ENCODE assay signal across 26 cellular contexts in the genomic region with DNA sequence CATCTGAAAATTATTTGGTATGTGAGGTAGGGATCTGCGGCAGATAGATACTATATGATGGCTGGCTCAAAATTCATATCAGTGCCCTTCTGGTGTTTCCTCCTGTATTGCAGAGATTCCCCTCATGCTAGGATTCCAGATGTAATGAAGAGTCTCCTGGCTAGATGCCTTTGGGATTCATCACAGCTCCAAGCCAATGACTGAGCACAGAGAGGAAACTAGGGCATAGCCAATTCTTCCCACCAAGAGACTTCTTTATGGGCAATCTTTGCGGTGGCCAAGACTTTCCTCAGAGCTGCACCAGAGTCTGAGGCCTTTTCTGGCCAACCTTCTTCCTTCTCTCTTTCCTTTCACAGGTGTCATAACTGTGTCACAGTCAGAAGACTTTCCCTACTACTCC. TPM values are rescaled to one million over a fixed set of nuclear protein-coding genes. Genes with fewer than 3 reads are reported as not detected.
"Had no signal": no experiment of that assay in that cellular context is flagged by ENCODE, and none has a peak within 500 bp of the region (broad histone marks: within the 10 kb centered on the region; RNA-seq: fewer than 3 reads in every experiment).

No MANE protein-coding gene starts in this region.

- H3K9me3 Mint-ChIP-seq: activated CD4-positive, alpha-beta memory T cell treated with anti-CD3 and anti-CD28 coated beads, Interleukin-2, amount 10 ng/mL, durations not matched to agents 7 days and 5 days; activated naive CD8-positive, alpha-beta T cell treated with anti-CD3 and anti-CD28 coated beads, Interleukin-2, amount 10 ng/mL, durations not matched to agents 7 days and 5 days; activated T-helper 17 cell treated with anti-CD3 and anti-CD28 coated beads, Interleukin-2, amount 50 U/mL, for 72 hours; stimulated activated naive CD8-positive, alpha-beta T cell treated with anti-CD3 and anti-CD28 coated beads, Interleukin-15, Interleukin-2, amounts not matched to agents 100 ng/mL and 50 ng/mL, for 24 hours had no signal

- H3K4me1 ChIP-seq: body of pancreas, left lung, right atrium auricular region, tibial nerve had no signal

- H3K4me3 ChIP-seq: body of pancreas, left lung, right atrium auricular region, tibial nerve had no signal

- ATAC-seq: activated CD4-positive, alpha-beta T cell treated with anti-CD3 and anti-CD28 coated beads for 36 hours; activated CD8-positive, alpha-beta memory T cell treated with anti-CD3 and anti-CD28 coated beads, Interleukin-2, amount 10 ng/mL, durations not matched to agents 7 days and 5 days; activated T-helper 17 cell treated with anti-CD3 and anti-CD28 coated beads, Interleukin-2, amount 50 U/mL, for 72 hours; body of pancreas; left lung; WTC11 had no signal

- H3K36me3 ChIP-seq: left lung, right atrium auricular region, tibial nerve had no signal

- H3K27me3 ChIP-seq: body of pancreas, right atrium auricular region had no signal

- H3K27ac Mint-ChIP-seq: activated CD4-positive, alpha-beta memory T cell treated with anti-CD3 and anti-CD28 coated beads, Interleukin-2, amount 10 ng/mL, durations not matched to agents 7 days and 5 days; activated CD4-positive, alpha-beta T cell treated with anti-CD3 and anti-CD28 coated beads for 36 hours; activated CD8-positive, alpha-beta memory T cell treated with anti-CD3 and anti-CD28 coated beads, Interleukin-2, amount 10 ng/mL, durations not matched to agents 7 days and 5 days; activated naive CD8-positive, alpha-beta T cell treated with anti-CD3 and anti-CD28 coated beads, Interleukin-2, amount 10 ng/mL, durations not matched to agents 7 days and 5 days; activated T-helper 17 cell treated with anti-CD3 and anti-CD28 coated beads, Interleukin-2, amount 50 U/mL, for 72 hours; nephron; progenitor cell of endocrine pancreas; stimulated activated naive CD8-positive, alpha-beta T cell treated with anti-CD3 and anti-CD28 coated beads, Interleukin-15, Interleukin-2, amounts not matched to agents 100 ng/mL and 50 ng/mL, for 24 hours; WTC11 had no signal

- H3K27ac ChIP-seq: body of pancreas, left lung, right atrium auricular region, tibial nerve had no signal

- H3K4me1 Mint-ChIP-seq: activated CD4-positive, alpha-beta memory T cell treated with anti-CD3 and anti-CD28 coated beads, Interleukin-2, amount 10 ng/mL, durations not matched to agents 7 days and 5 days; activated CD4-positive, alpha-beta T cell treated with anti-CD3 and anti-CD28 coated beads for 36 hours; activated T-helper 17 cell treated with anti-CD3 and anti-CD28 coated beads, Interleukin-2, amount 50 U/mL, for 72 hours; WTC11 had no signal

- H3K36me3 Mint-ChIP-seq: activated CD8-positive, alpha-beta memory T cell treated with anti-CD3 and anti-CD28 coated beads, Interleukin-2, amount 10 ng/mL, durations not matched to agents 7 days and 5 days; activated naive CD8-positive, alpha-beta T cell treated with anti-CD3 and anti-CD28 coated beads, Interleukin-2, amount 10 ng/mL, durations not matched to agents 7 days and 5 days had no signal

- H3K4me3 Mint-ChIP-seq: activated CD4-positive, alpha-beta memory T cell treated with anti-CD3 and anti-CD28 coated beads, Interleukin-2, amount 10 ng/mL, durations not matched to agents 7 days and 5 days; activated CD4-positive, alpha-beta T cell treated with anti-CD3 and anti-CD28 coated beads for 36 hours; activated CD8-positive, alpha-beta memory T cell treated with anti-CD3 and anti-CD28 coated beads, Interleukin-2, amount 10 ng/mL, durations not matched to agents 7 days and 5 days; activated naive CD8-positive, alpha-beta T cell treated with anti-CD3 and anti-CD28 coated beads, Interleukin-2, amount 10 ng/mL, durations not matched to agents 7 days and 5 days; activated T-helper 17 cell treated with anti-CD3 and anti-CD28 coated beads, Interleukin-2, amount 50 U/mL, for 72 hours; nephron; stimulated activated naive CD8-positive, alpha-beta T cell treated with anti-CD3 and anti-CD28 coated beads, Interleukin-15, Interleukin-2, amounts not matched to agents 100 ng/mL and 50 ng/mL, for 24 hours; WTC11 had no signal

- H3K9me3 ChIP-seq: body of pancreas, left lung had no signal

- DNase-seq: activated CD4-positive, alpha-beta memory T cell treated with anti-CD3 and anti-CD28 coated beads, Interleukin-2, amount 10 ng/mL, durations not matched to agents 7 days and 5 days; activated CD4-positive, alpha-beta T cell treated with anti-CD3 and anti-CD28 coated beads for 36 hours; activated CD8-positive, alpha-beta memory T cell treated with anti-CD3 and anti-CD28 coated beads, Interleukin-2, amount 10 ng/mL, durations not matched to agents 7 days and 5 days; activated naive CD4-positive, alpha-beta T cell treated with Interleukin-2 at 50 U/mL for 16 hours; activated naive CD8-positive, alpha-beta T cell treated with anti-CD3 and anti-CD28 coated beads, Interleukin-2, amount 10 ng/mL, durations not matched to agents 7 days and 5 days; activated T-cell treated with anti-CD3 and anti-CD28 coated beads, Interleukin-2, amount 50 U/mL, for 1 hour; body of pancreas; foreskin melanocyte; glutamatergic neuron; hippocampal formation; left lung; midbrain; T-helper 2 cell had no signal

RNA-seq across cellular contexts. Expression of gene CIB4, which starts 25.5 kb away (rescaled TPM):
- total RNA-seq: activated CD4-positive, alpha-beta memory T cell treated with anti-CD3 and anti-CD28 coated beads, Interleukin-2, amount 10 ng/mL, durations not matched to agents 7 days and 5 days; activated CD4-positive, alpha-beta T cell treated with anti-CD3 and anti-CD28 coated beads for 36 hours; activated CD8-positive, alpha-beta memory T cell treated with anti-CD3 and anti-CD28 coated beads, Interleukin-2, amount 10 ng/mL, durations not matched to agents 7 days and 5 days; activated naive CD8-positive, alpha-beta T cell treated with anti-CD3 and anti-CD28 coated beads, Interleukin-2, amount 10 ng/mL, durations not matched to agents 7 days and 5 days; activated T-helper 17 cell treated with anti-CD3 and anti-CD28 coated beads, Interleukin-2, amount 50 U/mL, for 72 hours; body of pancreas; cardiac septum; dermis microvascular lymphatic vessel endothelial cell; epithelial cell of proximal tubule; left lung; lung microvascular endothelial cell; progenitor cell of endocrine pancreas; right atrium auricular region; skeletal muscle tissue; tibial nerve; WTC11 had no signal
- polyA plus RNA-seq: keratinocyte had no signal

RNA-seq across cellular contexts. Expression of gene KCNK3, which starts 25.9 kb away (rescaled TPM):
- total RNA-seq: activated CD4-positive, alpha-beta memory T cell treated with anti-CD3 and anti-CD28 coated beads, Interleukin-2, amount 10 ng/mL, durations not matched to agents 7 days and 5 days; activated CD4-positive, alpha-beta T cell treated with anti-CD3 and anti-CD28 coated beads for 36 hours; activated CD8-positive, alpha-beta memory T cell treated with anti-CD3 and anti-CD28 coated beads, Interleukin-2, amount 10 ng/mL, durations not matched to agents 7 days and 5 days; activated naive CD8-positive, alpha-beta T cell treated with anti-CD3 and anti-CD28 coated beads, Interleukin-2, amount 10 ng/mL, durations not matched to agents 7 days and 5 days; activated T-helper 17 cell treated with anti-CD3 and anti-CD28 coated beads, Interleukin-2, amount 50 U/mL, for 72 hours; dermis microvascular lymphatic vessel endothelial cell; lung microvascular endothelial cell had no signal
- polyA plus RNA-seq: keratinocyte had no signal
